Comparison of ENCODE assay signal across 8 cellular contexts in the genomic region with DNA sequence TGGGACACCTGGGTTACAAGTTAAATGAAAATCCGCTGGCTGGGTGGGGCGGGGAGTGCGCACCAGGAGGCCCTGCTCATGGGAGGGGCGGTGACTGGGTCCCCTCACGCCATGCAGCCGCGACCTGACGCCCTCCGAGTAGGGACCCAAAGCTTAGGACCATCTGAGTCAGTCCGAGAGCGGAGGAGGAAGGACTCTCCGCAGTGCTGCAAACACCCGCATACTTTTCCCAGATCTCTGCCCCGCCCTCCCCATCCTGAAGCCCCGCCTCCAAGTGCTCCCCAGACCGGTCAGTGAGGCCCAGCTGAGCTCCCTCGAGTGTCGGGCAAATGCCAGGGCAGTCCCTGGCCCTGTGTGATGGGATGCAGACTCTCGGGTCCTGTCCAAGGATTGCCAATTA. TPM values are rescaled to one million over a fixed set of nuclear protein-coding genes. Genes with fewer than 3 reads are reported as not detected.
A peak's percentile ranks its signal among the peaks of the same experiment; 100 is the strongest.
DNase-seq lines count a peak whose midpoint lies in the region; ATAC-seq and TF ChIP-seq lines count a peak whose summit lies in the region.

No MANE protein-coding gene starts in this region.

- H3K36me3 ChIP-seq in HUES6 (ENCODE audit: control insufficient read depth, insufficient read depth, low read length) = no peaks in the 10 kb centered on the region

- H3K36me3 Mint-ChIP-seq in effector memory CD8-positive, alpha-beta T cell (ENCODE audit: insufficient read depth) = peaks cover 20% of the 10 kb centered on the region
- peaks cover 7% of the 10 kb centered on the region for H3K36me3 Mint-ChIP-seq in neural crest cell (ENCODE audit: low read depth)

- peak overlapping the region; percentile 55 for H3K4me3 ChIP-seq in HUES6 (ENCODE audit: low read depth, low read length)

- DNase-seq in COLO668 (lab: John Stamatoyannopoulos, UW; ENCODE audit: unreplicated experiment) = peak; percentile 12
- no peak for DNase-seq in effector memory CD8-positive, alpha-beta T cell
- DNase-seq in neural crest cell (ENCODE audit: low read depth, low spot score) = no peak
- no peak for DNase-seq in SHP77 (lab: John Stamatoyannopoulos, UW)
- no peak for DNase-seq in hippocampal formation (lab: John Stamatoyannopoulos, UW)
- DNase-seq in NK-92 treated with Interleukin-12 subunit alpha and Interleukin-12 subunit beta, amount 100 ng/mL, for 24 hours (lab: John Stamatoyannopoulos, UW) = no peak

- no peak overlapping the region for H3K27ac Mint-ChIP-seq in effector memory CD8-positive, alpha-beta T cell
- no peak overlapping the region for H3K27ac Mint-ChIP-seq in neural crest cell (ENCODE audit: unreplicated experiment)

- peaks cover 100% of the 10 kb centered on the region for H3K27me3 ChIP-seq in HUES6 (ENCODE audit: control insufficient read depth, insufficient read depth, low read length)

- H3K4me3 Mint-ChIP-seq in effector memory CD8-positive, alpha-beta T cell = peak overlapping the region; percentile 78 to 84
- H3K4me3 Mint-ChIP-seq in neural crest cell = peak overlapping the region; percentile 51

- peaks cover 22 to 28% of the 10 kb centered on the region in 2 donors for H3K4me1 Mint-ChIP-seq in effector memory CD8-positive, alpha-beta T cell (ENCODE audit: low read depth in 2 of 2)
- H3K4me1 Mint-ChIP-seq in neural crest cell = peaks cover 36% of the 10 kb centered on the region

- peak; percentile 26 for ATAC-seq in effector memory CD8-positive, alpha-beta T cell (replicated peaks)
- no peak for ATAC-seq in GM18867 (IDR thresholded peaks at IDR 0.05; ENCODE audit: unreplicated experiment)

- H3K9me3 Mint-ChIP-seq in effector memory CD8-positive, alpha-beta T cell = no peaks in the 10 kb centered on the region
- no peaks in the 10 kb centered on the region for H3K9me3 Mint-ChIP-seq in neural crest cell

- H3K4me1 ChIP-seq in HUES6 (ENCODE audit: control insufficient read depth, insufficient read depth, low read length) = peaks cover 60% of the 10 kb centered on the region

- no peaks in the 10 kb centered on the region for H3K9me3 ChIP-seq in HUES6 (ENCODE audit: control insufficient read depth, insufficient read depth, low read depth, low read length)

- H3K27me3 Mint-ChIP-seq in effector memory CD8-positive, alpha-beta T cell = peaks cover 41 to 50% of the 10 kb centered on the region in 2 donors
- H3K27me3 Mint-ChIP-seq in neural crest cell (ENCODE audit: low read depth) = peaks cover 100% of the 10 kb centered on the region

- H3K9ac ChIP-seq in HUES6 (ENCODE audit: low read length) = no peak overlapping the region

- TF ChIP-seq CTCF in neural crest cell (conservative IDR thresholded peaks at IDR 0.05) = no peak

- H3K27ac ChIP-seq in HUES6 (ENCODE audit: low read depth, low read length) = no peak overlapping the region

RNA-seq across cellular contexts. Expression of a gene that starts 6.6 kb away (rescaled TPM):
- total RNA-seq in neural crest cell = 0.23 and 0.48 TPM in 2 replicates
